10 cellular contexts compared by ENCODE assay signal in genomic region chr1:22639286-22639685, GRCh38. TPM values are rescaled to one million over a fixed set of nuclear protein-coding genes. Genes with fewer than 3 reads are reported as not detected.
A peak's percentile ranks its signal among the peaks of the same experiment; 100 is the strongest.
DNase-seq lines count a peak whose midpoint lies in the region; ATAC-seq and TF ChIP-seq lines count a peak whose summit lies in the region.
"Had no signal": no experiment of that assay in that cellular context is flagged by ENCODE, and none has a peak within 500 bp of the region (broad histone marks: within the 10 kb centered on the region; RNA-seq: fewer than 3 reads in every experiment).

No MANE protein-coding gene starts in this region.

- DNase-seq in ELF-1 (ENCODE audit: low read depth, low spot score) (peak; percentile 70), NB4 (ENCODE audit: low read depth) (peak; percentile 53), epithelial cell of proximal tubule (ENCODE audit: low read depth) (no peak), renal cortical epithelial cell (ENCODE audit: low read depth) (peak; percentile 4), OCI-M2 (lab: John Stamatoyannopoulos, UW; ENCODE audit: unreplicated experiment) (no peak), DMS153 treated with DMSO at 0.1 percent for 48 hours (lab: John Stamatoyannopoulos, UW; ENCODE audit: unreplicated experiment) (no peak)
- DNase-seq: cerebellar nuclear complex, immature natural killer cell, NCI-H2171 had no signal

- no peak for TF ChIP-seq POLR2A in NB4 (IDR thresholded peaks at IDR 0.05; ENCODE audit: extremely low read depth, insufficient read length)

- H3K4me3 ChIP-seq in NB4 (ENCODE audit: low read depth, low read length) = no peak overlapping the region
- H3K4me3 ChIP-seq in epithelial cell of proximal tubule (ENCODE audit: low read depth, low read length) = no peak overlapping the region

- no peak for ATAC-seq in HG03025 (IDR thresholded peaks at IDR 0.05; ENCODE audit: low FRiP score, unreplicated experiment)

- no peak for TF ChIP-seq CTCF in NB4 (IDR thresholded peaks at IDR 0.05; ENCODE audit: low read depth, low read length)
- TF ChIP-seq CTCF in epithelial cell of proximal tubule (conservative IDR thresholded peaks at IDR 0.05; ENCODE audit: low read depth, low read length) = peak; percentile 13

RNA-seq across cellular contexts. Expression of gene C1QA, which starts 2.9 kb away (rescaled TPM):
- total RNA-seq in epithelial cell of proximal tubule (not detected in 2 replicates), renal cortical epithelial cell (not detected in 2 replicates)

RNA-seq across cellular contexts. Expression of gene C1QC, which starts 4.1 kb away (rescaled TPM):
- not detected in 2 replicates for total RNA-seq in epithelial cell of proximal tubule
- total RNA-seq in renal cortical epithelial cell = not detected in 2 replicates

RNA-seq across cellular contexts. Expression of gene C1QB, which starts 13.8 kb away (rescaled TPM):
- not detected in 2 replicates for total RNA-seq in epithelial cell of proximal tubule
- total RNA-seq in renal cortical epithelial cell = not detected in 2 replicates

Comparison
In these comparisons a context has a peak if more than half of its experiments do, and no peak if none do; other contexts are left out.
1. DNase-seq: peak in ELF-1 (single experiment), NB4 (single experiment) and renal cortical epithelial cell (single experiment); none in epithelial cell of proximal tubule (single experiment), OCI-M2 (single experiment) and DMS153 treated with DMSO at 0.1 percent for 48 hours (single experiment).